In the genomic region with DNA sequence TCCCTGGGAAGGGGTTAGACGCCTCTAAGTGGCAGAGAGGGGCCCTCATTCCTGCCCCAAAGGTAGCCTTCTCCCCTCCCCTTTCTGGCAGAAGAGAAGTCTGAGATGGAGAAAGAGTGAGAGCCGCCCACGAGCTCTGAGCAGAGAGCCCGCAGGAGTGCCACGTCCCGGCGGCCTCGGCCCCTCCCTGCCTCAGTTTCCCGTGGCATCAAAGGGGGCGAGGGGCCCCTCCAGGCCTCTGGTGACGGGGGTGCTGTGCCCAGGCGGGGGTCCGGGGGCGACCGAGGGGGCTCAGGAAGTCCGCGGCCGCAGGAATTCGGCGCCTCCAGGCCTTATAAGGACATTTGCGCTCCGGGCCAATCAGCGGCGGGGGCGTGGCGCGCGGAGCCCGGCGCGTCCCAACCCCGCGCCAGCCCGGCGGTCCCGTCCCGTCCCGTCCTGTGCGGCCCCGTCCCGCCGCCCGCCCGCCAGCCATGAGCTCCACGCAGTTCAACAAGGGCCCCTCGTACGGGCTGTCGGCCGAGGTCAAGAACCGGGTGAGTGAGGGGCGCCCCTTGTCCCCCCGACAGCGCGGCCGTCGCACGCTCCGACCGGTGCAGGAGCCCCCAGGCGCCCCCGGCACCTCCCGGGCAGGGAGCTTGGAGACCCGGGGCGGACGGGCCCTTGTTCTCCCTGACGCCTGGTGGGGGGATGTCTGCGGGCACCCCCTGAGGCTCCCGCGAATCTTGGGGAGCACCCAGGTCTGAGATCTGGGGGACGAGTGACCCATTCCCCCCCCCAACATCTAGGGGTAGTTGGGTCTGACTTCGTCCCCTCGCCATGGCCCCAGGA, we compare ENCODE assay signal across 8 cellular contexts. TPM values are rescaled to one million over a fixed set of nuclear protein-coding genes. Genes with fewer than 3 reads are reported as not detected.
DNase-seq lines count a peak whose midpoint lies in the region; ATAC-seq, FAIRE-seq and TF ChIP-seq lines count a peak whose summit lies in the region.

CNN2 (plus strand) TSS at position 420 of the 831 bp plus-strand sequence; CDS start at position 474, 54 bp downstream.

- DNase-seq in D721Med (ENCODE audit: insufficient read length, low spot score) = peak; percentile 91
- DNase-seq in GOT3 (lab: John Stamatoyannopoulos, UW) = peak; percentile 19
- peak; percentile 67 for DNase-seq in NCI-H2196 (lab: John Stamatoyannopoulos, UW; ENCODE audit: unreplicated experiment)
- peak; percentile 79 for DNase-seq in activated CD4-positive, alpha-beta memory T cell treated with anti-CD3 and anti-CD28 coated beads for 36 hours
- peak; percentile 55 for DNase-seq in effector CD4-positive, alpha-beta T cell
- DNase-seq in lung (ENCODE audit: low spot score) = peak; percentile 81

- ATAC-seq in lung (ENCODE audit: insufficient read depth, low FRiP score) = peak; percentile 79
- peak; percentile 82 for ATAC-seq in stimulated activated memory B cell treated with anti-CD40 and anti-IgM and Interleukin-4, amounts not matched to agents 10 μg/mL and 1 μg/mL and 100 μg/mL, for 72 hours
- ATAC-seq in HG02938 (IDR thresholded peaks at IDR 0.05; ENCODE audit: unreplicated experiment) = no peak

- no peaks in the 10 kb centered on the region for H3K9me3 ChIP-seq in lung (ENCODE audit: control insufficient read depth in 2 of 2, insufficient read depth in 1 of 2, low read length in 1 of 2)

- CTCF ChIA-PET in activated CD4-positive, alpha-beta memory T cell treated with anti-CD3 and anti-CD28 coated beads for 36 hours (lab: Charles Lee) = interaction anchor here (0.9 to 2.1 kb wide), 4 partner anchors 12 to 218 kb away, joined by 3 to 8 read pairs (median 4); partner anchors contain the start of gene ARHGAP45

- peaks cover 0 to 5% of the 10 kb centered on the region in 2 donors for H3K4me1 ChIP-seq in lung (ENCODE audit: control insufficient read depth in 2 of 2, insufficient read depth in 2 of 2, low read length in 2 of 2)

- no peak for TF ChIP-seq CTCF in D721Med (IDR thresholded peaks at IDR 0.05; ENCODE audit: insufficient read depth, missing control alignments)
- TF ChIP-seq CTCF in lung (IDR thresholded peaks at IDR 0.05; ENCODE audit: control extremely low read depth, extremely low read depth) = no peak

- no peaks in the 10 kb centered on the region for H3K27me3 ChIP-seq in lung (ENCODE audit: control insufficient read depth, insufficient read depth)

- no peaks in the 10 kb centered on the region for H3K27me3 Mint-ChIP-seq in activated CD4-positive, alpha-beta memory T cell treated with anti-CD3 and anti-CD28 coated beads for 36 hours
- H3K27me3 Mint-ChIP-seq in stimulated activated memory B cell treated with anti-CD40 and anti-IgM and Interleukin-4, amounts not matched to agents 10 μg/mL and 1 μg/mL and 100 μg/mL, for 72 hours = no peaks in the 10 kb centered on the region

- peak within 1 kb of the TSS; percentile 91 to 99 for H3K27ac ChIP-seq in lung (ENCODE audit: low read depth in 1 of 2, low read length in 1 of 2)

- peaks cover 0 to 5% of the 10 kb centered on the region in 2 donors for H3K36me3 ChIP-seq in lung (ENCODE audit: control insufficient read depth in 2 of 2, insufficient read depth in 2 of 2, low read length in 2 of 2)

- H3K4me3 Mint-ChIP-seq in activated CD4-positive, alpha-beta memory T cell treated with anti-CD3 and anti-CD28 coated beads for 36 hours = peak within 1 kb of the TSS; percentile 92
- peak within 1 kb of the TSS; percentile 96 for H3K4me3 Mint-ChIP-seq in stimulated activated memory B cell treated with anti-CD40 and anti-IgM and Interleukin-4, amounts not matched to agents 10 μg/mL and 1 μg/mL and 100 μg/mL, for 72 hours

- peaks cover 12% of the 10 kb centered on the region for H3K36me3 Mint-ChIP-seq in activated CD4-positive, alpha-beta memory T cell treated with anti-CD3 and anti-CD28 coated beads for 36 hours
- H3K36me3 Mint-ChIP-seq in stimulated activated memory B cell treated with anti-CD40 and anti-IgM and Interleukin-4, amounts not matched to agents 10 μg/mL and 1 μg/mL and 100 μg/mL, for 72 hours = peaks cover 15% of the 10 kb centered on the region

- peak within 1 kb of the TSS; percentile 80 for H3K4me3 ChIP-seq in lung

- H3K4me1 Mint-ChIP-seq in activated CD4-positive, alpha-beta memory T cell treated with anti-CD3 and anti-CD28 coated beads for 36 hours (ENCODE audit: low read depth) = peaks cover 30% of the 10 kb centered on the region
- H3K4me1 Mint-ChIP-seq in stimulated activated memory B cell treated with anti-CD40 and anti-IgM and Interleukin-4, amounts not matched to agents 10 μg/mL and 1 μg/mL and 100 μg/mL, for 72 hours = peaks cover 30% of the 10 kb centered on the region

- WGBS in lung, 2 donors = 1% methylated on average over 56 to 72 of the region's 72 CpGs

- H3K9me3 Mint-ChIP-seq in activated CD4-positive, alpha-beta memory T cell treated with anti-CD3 and anti-CD28 coated beads for 36 hours = no peaks in the 10 kb centered on the region
- H3K9me3 Mint-ChIP-seq in stimulated activated memory B cell treated with anti-CD40 and anti-IgM and Interleukin-4, amounts not matched to agents 10 μg/mL and 1 μg/mL and 100 μg/mL, for 72 hours = no peaks in the 10 kb centered on the region

- POLR2A ChIA-PET in activated CD4-positive, alpha-beta memory T cell treated with anti-CD3 and anti-CD28 coated beads for 36 hours (lab: Charles Lee) = interaction anchor here (0.6 to 5.4 kb wide), 5 partner anchors 12 to 243 kb away, joined by 3 to 23 read pairs (median 4); partner anchors contain the start of genes ABCA7, ARHGAP45 and CIRBP

- no peak for FAIRE-seq in D721Med (lab: Jason Lieb, UNC)

- peak within 1 kb of the TSS; percentile 86 for H3K27ac Mint-ChIP-seq in activated CD4-positive, alpha-beta memory T cell treated with anti-CD3 and anti-CD28 coated beads for 36 hours
- H3K27ac Mint-ChIP-seq in stimulated activated memory B cell treated with anti-CD40 and anti-IgM and Interleukin-4, amounts not matched to agents 10 μg/mL and 1 μg/mL and 100 μg/mL, for 72 hours = peak within 1 kb of the TSS; percentile 91

- intact Hi-C loops in activated CD4-positive, alpha-beta memory T cell treated with anti-CD3 and anti-CD28 coated beads for 36 hours (cut with micrococcal nuclease) = no loop called here

RNA-seq across cellular contexts. Expression of gene CNN2, which starts in this region (rescaled TPM):
- 100 to 1,000 TPM; 123 to 130 TPM for total RNA-seq in activated CD4-positive, alpha-beta memory T cell treated with anti-CD3 and anti-CD28 coated beads for 36 hours
- total RNA-seq in lung = 100 to 1,000 TPM; 161 to 236 TPM
- 100 to 1,000 TPM; 162 to 198 TPM for polyA plus RNA-seq in lung

Comparison
In these comparisons a context has a peak if more than half of its experiments do, and no peak if none do; other contexts are left out.
1. DNase-seq: peak in every context shown above with its lines; median percentile 91 in D721Med; 81 in lung; 79 in activated CD4-positive, alpha-beta memory T cell treated with anti-CD3 and anti-CD28 coated beads for 36 hours; 67 in NCI-H2196; 55 in effector CD4-positive, alpha-beta T cell; 19 in GOT3.